ENCODE assay signal across 9 cellular contexts in the genomic region with DNA sequence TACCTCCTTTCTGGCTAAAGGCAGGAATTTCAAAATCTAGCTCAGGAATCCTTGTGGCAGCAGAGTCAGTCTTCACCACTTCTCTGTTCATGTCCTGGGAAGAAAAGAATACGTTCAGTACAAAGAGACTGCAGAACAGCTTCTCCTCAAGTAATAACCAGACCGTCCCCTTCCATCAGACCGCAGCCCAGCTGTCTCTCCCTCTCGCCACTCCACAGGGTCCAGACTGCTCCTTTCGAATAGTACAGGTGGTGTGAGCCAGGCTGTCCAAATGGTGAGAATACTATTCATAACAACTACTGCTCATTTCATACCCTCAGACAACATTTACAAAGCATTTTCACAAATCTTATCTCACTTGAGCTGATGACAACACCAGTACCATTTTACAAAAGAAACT. TPM values are rescaled to one million over a fixed set of nuclear protein-coding genes. Genes with fewer than 3 reads are reported as not detected.
A peak's percentile ranks its signal among the peaks of the same experiment; 100 is the strongest.
DNase-seq lines count a peak whose midpoint lies in the region; ATAC-seq and TF ChIP-seq lines count a peak whose summit lies in the region.
"Had no signal": no experiment of that assay in that cellular context is flagged by ENCODE, and none has a peak within 500 bp of the region (broad histone marks: within the 10 kb centered on the region; RNA-seq: fewer than 3 reads in every experiment).

No MANE protein-coding gene starts in this region.

- in situ Hi-C loops in astrocyte of the cerebellum (cut with HindIII; ENCODE audit: low sequenced_read_pairs) = no loop called here

- intact Hi-C loops in activated naive CD4-positive, alpha-beta T cell treated with anti-CD3 and anti-CD28 coated beads for 36 hours (cut with micrococcal nuclease) = loop anchor here (5.0 kb wide), 1 partner anchor 310 kb away; the partner anchor contains the start of gene SIK3
- intact Hi-C loops in lower lobe of right lung (cut with DNase I) = no loop called here

- H3K9me3 Mint-ChIP-seq in activated naive CD4-positive, alpha-beta T cell treated with anti-CD3 and anti-CD28 coated beads for 36 hours = no peaks in the 10 kb centered on the region
- no peaks in the 10 kb centered on the region for H3K9me3 Mint-ChIP-seq in type B pancreatic cell

- no peak for TF ChIP-seq CTCF in astrocyte of the cerebellum (IDR thresholded peaks at IDR 0.05; ENCODE audit: low read depth, low read length, missing control alignments)
- TF ChIP-seq CTCF in lower lobe of right lung (IDR thresholded peaks at IDR 0.05) = no peak
- TF ChIP-seq CTCF in type B pancreatic cell (conservative IDR thresholded peaks at IDR 0.05) = no peak

- H3K27me3 Mint-ChIP-seq in activated naive CD4-positive, alpha-beta T cell treated with anti-CD3 and anti-CD28 coated beads for 36 hours (ENCODE audit: low read depth) = no peaks in the 10 kb centered on the region
- peaks cover 3% of the 10 kb centered on the region for H3K27me3 Mint-ChIP-seq in type B pancreatic cell

- CTCF ChIA-PET in activated naive CD4-positive, alpha-beta T cell treated with anti-CD3 and anti-CD28 coated beads for 36 hours (lab: Charles Lee) = interaction anchor here (0.6 to 10.2 kb wide), 8 partner anchors 14 to 389 kb away, joined by 3 to 134 read pairs (median 4); partner anchors contain the start of genes APOA1 and BUD13

- H3K27me3 ChIP-seq in lower lobe of right lung (ENCODE audit: low read depth) = no peaks in the 10 kb centered on the region

- no peak for DNase-seq in activated naive CD4-positive, alpha-beta T cell treated with anti-CD3 and anti-CD28 coated beads for 36 hours
- no peak for DNase-seq in activated naive CD4-positive, alpha-beta T cell (lab: John Stamatoyannopoulos, UW)
- DNase-seq in astrocyte of the cerebellum (ENCODE audit: low read depth) (no peak), lower lobe of right lung (no peak), type B pancreatic cell (ENCODE audit: extremely low spot score, unreplicated experiment) (no peak), C1 segment of cervical spinal cord (lab: John Stamatoyannopoulos, UW) (no peak), GDM1 (lab: John Stamatoyannopoulos, UW) (no peak)
- DNase-seq: cerebellar nuclear complex had no signal

- H3K9me3 ChIP-seq in lower lobe of right lung = no peaks in the 10 kb centered on the region

- no peak for ATAC-seq in lower lobe of right lung
- ATAC-seq in HG02798 (IDR thresholded peaks at IDR 0.05; ENCODE audit: poor library complexity, unreplicated experiment) = no peak

- peak overlapping the region; percentile 55 for H3K27ac Mint-ChIP-seq in activated naive CD4-positive, alpha-beta T cell treated with anti-CD3 and anti-CD28 coated beads for 36 hours
- H3K27ac Mint-ChIP-seq in type B pancreatic cell = peak overlapping the region; percentile 76

- peak overlapping the region; percentile 92 for H3K4me3 Mint-ChIP-seq in activated naive CD4-positive, alpha-beta T cell treated with anti-CD3 and anti-CD28 coated beads for 36 hours
- H3K4me3 Mint-ChIP-seq in type B pancreatic cell = peak overlapping the region; percentile 99

- peak overlapping the region; percentile 78 for H3K4me3 ChIP-seq in astrocyte of the cerebellum (ENCODE audit: low read depth, low read length)
- peak overlapping the region; percentile 94 for H3K4me3 ChIP-seq in lower lobe of right lung

- peaks cover 48% of the 10 kb centered on the region for H3K36me3 ChIP-seq in lower lobe of right lung

- H3K4me1 Mint-ChIP-seq in activated naive CD4-positive, alpha-beta T cell treated with anti-CD3 and anti-CD28 coated beads for 36 hours (ENCODE audit: low read depth) = peaks cover 61% of the 10 kb centered on the region
- peaks cover 17% of the 10 kb centered on the region for H3K4me1 Mint-ChIP-seq in type B pancreatic cell (ENCODE audit: unreplicated experiment)

- H3K36me3 Mint-ChIP-seq in activated naive CD4-positive, alpha-beta T cell treated with anti-CD3 and anti-CD28 coated beads for 36 hours (ENCODE audit: low read depth) = peaks cover 45% of the 10 kb centered on the region
- H3K36me3 Mint-ChIP-seq in type B pancreatic cell = peaks cover 24% of the 10 kb centered on the region

- H3K4me1 ChIP-seq in lower lobe of right lung = peaks cover 31% of the 10 kb centered on the region

- peak overlapping the region; percentile 94 for H3K27ac ChIP-seq in lower lobe of right lung

RNA-seq across cellular contexts. Expression of gene ZPR1, which starts 0.9 kb away (rescaled TPM):
- 10 to 100 TPM; 87.2 to 87.8 TPM for total RNA-seq in activated naive CD4-positive, alpha-beta T cell treated with anti-CD3 and anti-CD28 coated beads for 36 hours
- total RNA-seq in lower lobe of right lung = 35.4 TPM
- total RNA-seq in type B pancreatic cell (ENCODE audit: low replicate concordance) = 41.2 and 57.0 TPM in 2 replicates

RNA-seq across cellular contexts. Expression of gene APOA5, which starts 4.7 kb away (rescaled TPM):
- total RNA-seq in activated naive CD4-positive, alpha-beta T cell treated with anti-CD3 and anti-CD28 coated beads for 36 hours = not detected
- total RNA-seq in lower lobe of right lung = 0.41 TPM
- 0.95 TPM in 1 of 2 replicates, not detected in the other for total RNA-seq in type B pancreatic cell (ENCODE audit: low replicate concordance)

RNA-seq across cellular contexts. Expression of gene BUD13, which starts 14.2 kb away (rescaled TPM):
- 10 to 100 TPM; 35.0 to 37.7 TPM for total RNA-seq in activated naive CD4-positive, alpha-beta T cell treated with anti-CD3 and anti-CD28 coated beads for 36 hours
- total RNA-seq in lower lobe of right lung (15.8 TPM), type B pancreatic cell (ENCODE audit: low replicate concordance) (20.3 and 23.8 TPM in 2 replicates)

RNA-seq across cellular contexts. Expression of gene APOA4, which starts 36.1 kb away (rescaled TPM):
- total RNA-seq in activated naive CD4-positive, alpha-beta T cell treated with anti-CD3 and anti-CD28 coated beads for 36 hours = not detected
- total RNA-seq in lower lobe of right lung (not detected), type B pancreatic cell (ENCODE audit: low replicate concordance) (21.7 and 88.5 TPM in 2 replicates)

RNA-seq across cellular contexts. Expression of gene APOC3, which starts 42.7 kb away (rescaled TPM):
- not detected for total RNA-seq in activated naive CD4-positive, alpha-beta T cell treated with anti-CD3 and anti-CD28 coated beads for 36 hours
- total RNA-seq in lower lobe of right lung (not detected), type B pancreatic cell (ENCODE audit: low replicate concordance) (21.6 and 54.4 TPM in 2 replicates)
